Comparison of ENCODE assay signal across 11 cellular contexts in the genomic region with DNA sequence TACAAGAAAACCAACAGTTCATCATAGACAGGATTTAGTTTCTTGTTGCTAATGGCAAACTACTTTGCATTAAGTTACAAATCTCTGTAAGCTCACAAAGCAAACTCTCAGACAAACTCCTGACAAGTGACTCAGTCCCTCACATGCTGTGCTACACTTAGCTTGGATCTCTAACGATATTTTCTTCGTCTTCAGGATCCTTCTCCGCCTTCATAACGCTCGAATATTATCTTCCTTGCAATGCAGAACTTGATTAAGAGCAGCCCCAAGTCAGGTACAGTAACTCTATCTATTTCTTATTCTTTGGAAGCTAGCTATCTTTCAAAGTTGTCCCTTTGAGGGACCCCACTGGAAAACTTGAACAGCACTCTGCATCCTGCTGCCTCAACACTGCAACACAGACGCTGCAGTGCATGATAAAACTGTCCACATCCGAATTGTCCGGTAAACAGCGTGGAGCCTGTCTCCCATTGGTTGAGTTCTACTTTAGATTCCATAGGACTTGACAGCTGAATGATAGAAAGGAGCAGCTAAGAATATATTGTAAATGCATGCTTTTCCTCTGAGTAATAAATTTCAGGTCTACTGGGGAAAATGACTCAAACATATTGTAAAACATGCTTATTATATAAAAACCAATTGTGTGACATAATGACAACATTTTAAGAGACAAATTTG.
DNase-seq lines count a peak whose midpoint lies in the region; ATAC-seq and TF ChIP-seq lines count a peak whose summit lies in the region.
"Had no signal": no experiment of that assay in that cellular context is flagged by ENCODE, and none has a peak within 500 bp of the region (broad histone marks: within the 10 kb centered on the region; RNA-seq: fewer than 3 reads in every experiment).

No MANE protein-coding gene starts in this region.

- no peak overlapping the region for H3K27ac Mint-ChIP-seq in activated naive CD8-positive, alpha-beta T cell treated with anti-CD3 and anti-CD28 coated beads for 36 hours
- H3K27ac Mint-ChIP-seq: activated naive CD4-positive, alpha-beta T cell treated with anti-CD3 and anti-CD28 coated beads, Interleukin-2, amount 50 U/mL, for 72 hours had no signal

- no peaks in the 10 kb centered on the region for H3K4me1 Mint-ChIP-seq in activated naive CD8-positive, alpha-beta T cell treated with anti-CD3 and anti-CD28 coated beads for 36 hours

- H3K36me3 Mint-ChIP-seq in activated naive CD8-positive, alpha-beta T cell treated with anti-CD3 and anti-CD28 coated beads for 36 hours, result no peaks in the 10 kb centered on the region
- H3K36me3 Mint-ChIP-seq: activated naive CD4-positive, alpha-beta T cell treated with anti-CD3 and anti-CD28 coated beads, Interleukin-2, amount 50 U/mL, for 72 hours had no signal

- no peak for ATAC-seq in GM21360 (IDR thresholded peaks at IDR 0.05; ENCODE audit: unreplicated experiment)
- no peak for ATAC-seq in GM18870 (IDR thresholded peaks at IDR 0.05; ENCODE audit: unreplicated experiment)
- ATAC-seq: activated naive CD4-positive, alpha-beta T cell treated with anti-CD3 and anti-CD28 coated beads, Interleukin-2, amount 50 U/mL, for 72 hours had no signal

- peak overlapping the region; percentile 33 for H3K4me2 ChIP-seq in parathyroid adenoma (ENCODE audit: low read length)

- H3K9me3 ChIP-seq in SJCRH30 (replicated peaks) (no peaks in the 10 kb centered on the region), parathyroid adenoma (ENCODE audit: control insufficient read depth, low read length) (no peaks in the 10 kb centered on the region)

- H3K27me3 Mint-ChIP-seq in activated naive CD8-positive, alpha-beta T cell treated with anti-CD3 and anti-CD28 coated beads for 36 hours, result peaks cover 42% of the 10 kb centered on the region

- TF ChIP-seq CTCF in AG10803 (conservative IDR thresholded peaks at IDR 0.05; ENCODE audit: low read length) (no peak), parathyroid adenoma (IDR thresholded peaks at IDR 0.05) (no peak)

- no peak overlapping the region for H3K4me3 Mint-ChIP-seq in activated naive CD8-positive, alpha-beta T cell treated with anti-CD3 and anti-CD28 coated beads for 36 hours

- peaks cover 3% of the 10 kb centered on the region; the same call in 1 of the 2 replicates for H3K36me3 ChIP-seq in SJCRH30
- no peaks in the 10 kb centered on the region for H3K36me3 ChIP-seq in parathyroid adenoma (ENCODE audit: control insufficient read depth, insufficient read depth, low read length)

- H3K4me1 ChIP-seq in SJCRH30 (peaks cover 32% of the 10 kb centered on the region), parathyroid adenoma (peaks cover 4% of the 10 kb centered on the region)

- H3K27me3 ChIP-seq in SJCRH30 (no peaks in the 10 kb centered on the region), parathyroid adenoma (ENCODE audit: control insufficient read depth, insufficient read depth, low read length) (no peaks in the 10 kb centered on the region)

- H3K79me2 ChIP-seq in parathyroid adenoma, result peaks cover 3% of the 10 kb centered on the region

- no peaks in the 10 kb centered on the region for H3K9me3 Mint-ChIP-seq in activated naive CD8-positive, alpha-beta T cell treated with anti-CD3 and anti-CD28 coated beads for 36 hours
- H3K9me3 Mint-ChIP-seq: activated naive CD4-positive, alpha-beta T cell treated with anti-CD3 and anti-CD28 coated beads, Interleukin-2, amount 50 U/mL, for 72 hours had no signal

- H3K9ac ChIP-seq in parathyroid adenoma, result no peak overlapping the region

- peak; percentile 48 for DNase-seq in AG10803 (ENCODE audit: low read depth)
- peak; percentile 89 to 94 for DNase-seq in SJCRH30
- peak; percentile 75 for DNase-seq in fibroblast of peridontal ligament (ENCODE audit: extremely low read depth)
- DNase-seq in activated naive CD8-positive, alpha-beta T cell treated with anti-CD3 and anti-CD28 coated beads for 36 hours, result no peak
- DNase-seq in activated T-cell treated with anti-CD3 and anti-CD28 coated beads, Interleukin-2, amount 50 U/mL, for 48 hours, result no peak
- DNase-seq: NCI-H446; stimulated activated CD4-positive, alpha-beta T cell treated with anti-CD3 and anti-CD28 coated beads, Interleukin-15, amount 100 ng/mL, for 24 hours had no signal

- no peak overlapping the region for H2AFZ ChIP-seq in parathyroid adenoma

- H3K27ac ChIP-seq in SJCRH30 (peak overlapping the region; percentile 83), parathyroid adenoma (peak overlapping the region; percentile 1)

- peak overlapping the region; percentile 50 for H3K4me3 ChIP-seq in AG10803 (ENCODE audit: low read length)
- peak overlapping the region; percentile 59 for H3K4me3 ChIP-seq in SJCRH30
- peak overlapping the region; percentile 25 for H3K4me3 ChIP-seq in parathyroid adenoma (ENCODE audit: low read depth, low read length)

Comparison
In these comparisons a context has a peak if more than half of its experiments do, and no peak if none do; other contexts are left out.
1. DNase-seq: peak in AG10803 (single experiment), SJCRH30 (2 of 2) and fibroblast of peridontal ligament (single experiment); none in activated naive CD8-positive, alpha-beta T cell treated with anti-CD3 and anti-CD28 coated beads for 36 hours (single experiment) and activated T-cell treated with anti-CD3 and anti-CD28 coated beads, Interleukin-2, amount 50 U/mL, for 48 hours (0 of 2).
2. Peak in every context shown above with its lines, with median percentiles within 50 percentile points of each other: H3K4me3 ChIP-seq.